In genomic region chr22:22042599-22043295, GRCh38 we compare ENCODE assay signal across 1 cellular context.
TF ChIP-seq lines count a peak whose summit lies in the region.

No MANE protein-coding gene starts in this region.

TF ChIP-seq in GM12878, 131 proteins besides CTCF, POLR2A, EP300 and RAD21 (continued from another document):
- no peak for TF ChIP-seq BCL3 (IDR thresholded peaks at IDR 0.05; ENCODE audit: borderline replicate concordance, insufficient read depth, low read depth, low read length, poor library complexity, severe bottlenecking)
- TF ChIP-seq SREBF1 (IDR thresholded peaks at IDR 0.05; ENCODE audit: low read length): no peak
- no peak for TF ChIP-seq SMARCA5 (IDR thresholded peaks at IDR 0.05)
- TF ChIP-seq HDAC6 (IDR thresholded peaks at IDR 0.05; ENCODE audit: unreplicated experiment): no peak
- no peak for TF ChIP-seq NBN (IDR thresholded peaks at IDR 0.05)
- TF ChIP-seq ATF7 (IDR thresholded peaks at IDR 0.05; ENCODE audit: low read depth): no peak
- TF ChIP-seq NR2C2 (IDR thresholded peaks at IDR 0.05; ENCODE audit: borderline replicate concordance, control insufficient read depth, insufficient read length, low read depth): no peak
- no peak for TF ChIP-seq ZNF207 (IDR thresholded peaks at IDR 0.05; ENCODE audit: borderline replicate concordance)
- TF ChIP-seq GATAD2B (conservative IDR thresholded peaks at IDR 0.05; ENCODE audit: low read depth): no peak
- no peak for TF ChIP-seq BHLHE40 (IDR thresholded peaks at IDR 0.05; ENCODE audit: borderline replicate concordance in 1 of 2, low read depth in 2 of 2, low read length in 1 of 2)
- no peak for TF ChIP-seq SKIL (IDR thresholded peaks at IDR 0.05; ENCODE audit: low read depth, poor library complexity, severe bottlenecking)
- no peak for TF ChIP-seq KDM1A (IDR thresholded peaks at IDR 0.05; ENCODE audit: borderline replicate concordance)
- no peak for TF ChIP-seq RAD51 (IDR thresholded peaks at IDR 0.05)
- TF ChIP-seq RCOR1 (conservative IDR thresholded peaks at IDR 0.05; ENCODE audit: low read depth, low read length): no peak
